17 cellular contexts compared by ENCODE assay signal in the genomic region with DNA sequence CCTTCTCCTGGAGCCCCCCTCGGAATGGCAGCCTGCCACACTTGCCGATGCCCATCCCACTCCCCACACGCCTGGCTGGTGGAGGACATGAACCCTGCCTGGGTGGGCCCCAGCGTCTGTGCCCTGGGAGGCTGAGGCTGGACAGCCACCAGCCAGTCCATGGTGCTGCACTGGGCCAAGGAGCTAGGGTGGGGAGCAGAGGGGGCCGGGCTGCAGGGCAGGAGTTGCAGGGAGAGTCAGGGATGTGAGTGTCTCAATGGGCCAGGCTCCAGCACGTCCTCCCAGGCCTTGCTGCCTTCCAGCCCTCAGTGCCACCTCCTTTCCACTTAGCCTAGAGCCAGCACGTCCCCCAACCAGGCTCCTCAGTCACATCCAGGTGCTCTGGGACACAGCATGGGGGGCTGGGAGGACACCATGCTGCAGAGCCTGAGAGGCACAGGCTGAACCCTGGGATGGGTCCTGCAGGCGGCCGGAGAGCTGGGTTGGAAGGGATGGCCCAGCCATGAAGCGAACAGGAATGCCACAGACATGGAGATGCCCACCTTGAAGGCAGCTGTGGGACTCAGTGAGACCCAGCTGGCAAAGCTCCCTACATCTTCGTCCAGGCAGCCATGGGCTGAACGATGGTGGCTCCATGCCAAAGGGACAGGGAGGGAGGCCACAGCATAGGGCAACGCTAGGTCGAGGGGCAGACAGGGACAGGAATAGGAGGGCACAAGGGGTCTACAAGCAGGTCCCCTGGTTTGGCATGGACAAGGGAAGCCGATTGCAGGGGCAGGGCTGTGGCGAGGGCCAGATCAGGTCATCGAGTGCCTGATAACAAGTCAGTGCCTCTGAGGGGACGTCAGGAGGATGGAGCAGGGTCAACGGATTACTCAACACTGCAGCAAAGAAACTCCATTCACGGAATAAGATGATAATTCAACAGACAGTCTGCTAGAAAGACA. TPM values are rescaled to one million over a fixed set of nuclear protein-coding genes. Genes with fewer than 3 reads are reported as not detected.
DNase-seq lines count a peak whose midpoint lies in the region; ATAC-seq, FAIRE-seq and TF ChIP-seq lines count a peak whose summit lies in the region.
"Had no signal": no experiment of that assay in that cellular context is flagged by ENCODE, and none has a peak within 500 bp of the region (broad histone marks: within the 10 kb centered on the region; RNA-seq: fewer than 3 reads in every experiment).

No MANE protein-coding gene starts in this region.

- no peaks in the 10 kb centered on the region for H3K36me3 Mint-ChIP-seq in activated T-cell treated with anti-CD3 and anti-CD28 coated beads, Interleukin-2, amount 50 U/mL, for 4 hours (ENCODE audit: insufficient read depth)
- no peaks in the 10 kb centered on the region for H3K36me3 Mint-ChIP-seq in T-helper 17 cell (ENCODE audit: low read depth)

- WGBS in suprapubic skin: 75% methylated on average over 13 of the region's 20 CpGs

- H3K4me3 Mint-ChIP-seq in activated T-cell treated with anti-CD3 and anti-CD28 coated beads, Interleukin-2, amount 50 U/mL, for 4 hours: no peak overlapping the region
- H3K4me3 Mint-ChIP-seq in T-helper 17 cell: no peak overlapping the region

- no peak for TF ChIP-seq CTCF in kidney (IDR thresholded peaks at IDR 0.05; ENCODE audit: borderline replicate concordance, extremely low read depth, insufficient read depth)
- no peak for TF ChIP-seq CTCF in suprapubic skin (IDR thresholded peaks at IDR 0.05)

- intact Hi-C loops in kidney (cut with DNase I): no loop called here

- H3K27me3 Mint-ChIP-seq in activated T-cell treated with anti-CD3 and anti-CD28 coated beads, Interleukin-2, amount 50 U/mL, for 4 hours (ENCODE audit: low read depth): no peaks in the 10 kb centered on the region
- H3K27me3 Mint-ChIP-seq in T-helper 17 cell: no peaks in the 10 kb centered on the region
- H3K27me3 Mint-ChIP-seq: activated naive CD8-positive, alpha-beta T cell had no signal

- H3K4me1 ChIP-seq in kidney (ENCODE audit: control insufficient read depth in 1 of 2, insufficient read depth in 1 of 2, low read depth in 1 of 2, low read length in 2 of 2) (peaks cover 0 to 6% of the 10 kb centered on the region in 2 donors), suprapubic skin (peaks cover 6% of the 10 kb centered on the region)

- H3K27ac ChIP-seq in kidney (ENCODE audit: low read depth in 2 of 2, low read length in 2 of 2) (no peak overlapping the region), suprapubic skin (no peak overlapping the region)
- H3K27ac ChIP-seq: neutrophil had no signal

- peak overlapping the region; percentile 95 for H3K27ac Mint-ChIP-seq in T-helper 17 cell

- no peak for FAIRE-seq in kidney (lab: Jason Lieb, UNC)
- FAIRE-seq: small intestine had no signal

- H3K4me3 ChIP-seq in kidney (ENCODE audit: low read length in 2 of 2): no peak overlapping the region
- H3K4me3 ChIP-seq in suprapubic skin: no peak overlapping the region

- H3K9me3 ChIP-seq in T-helper 17 cell (ENCODE audit: control insufficient read depth, low read length, poor library complexity, severe bottlenecking) (no peaks in the 10 kb centered on the region), kidney (ENCODE audit: control insufficient read depth in 1 of 2, low read length in 2 of 2) (no peaks in the 10 kb centered on the region), suprapubic skin (no peaks in the 10 kb centered on the region)
- H3K9me3 ChIP-seq: neutrophil had no signal

- no peak overlapping the region for H3K9ac ChIP-seq in kidney (ENCODE audit: low read length in 2 of 2)

- H3K4me1 Mint-ChIP-seq in activated T-cell treated with anti-CD3 and anti-CD28 coated beads, Interleukin-2, amount 50 U/mL, for 4 hours (ENCODE audit: low read depth): peaks cover 43% of the 10 kb centered on the region
- peaks cover 22% of the 10 kb centered on the region for H3K4me1 Mint-ChIP-seq in T-helper 17 cell

- H3K36me3 ChIP-seq in kidney (ENCODE audit: control insufficient read depth in 1 of 2, insufficient read depth in 2 of 2, low read length in 2 of 2) (no peaks in the 10 kb centered on the region), suprapubic skin (no peaks in the 10 kb centered on the region)
- H3K36me3 ChIP-seq: neutrophil had no signal

- DNase-seq in activated T-cell treated with anti-CD3 and anti-CD28 coated beads, Interleukin-2, amount 50 U/mL, for 1 hour: peak; percentile 21
- DNase-seq in activated T-cell treated with anti-CD3 and anti-CD28 coated beads, Interleukin-2, amount 50 U/mL, for 4 hours: no peak
- DNase-seq in T-helper 17 cell (no peak), kidney (peak; percentile 72), suprapubic skin (ENCODE audit: low spot score in 2 of 2) (peak; percentile 66 to 70), NCI-H226 (no peak), NCI-H146 (lab: John Stamatoyannopoulos, UW) (no peak)
- DNase-seq: cerebellar nuclear complex, erythroblast, hippocampal formation, NCI-H1417 treated with DMSO at 0.1 percent for 48 hours, PC-3 had no signal

- no peaks in the 10 kb centered on the region for H3K27me3 ChIP-seq in suprapubic skin

- no peak for TF ChIP-seq POLR2A in suprapubic skin (IDR thresholded peaks at IDR 0.05)

- ATAC-seq in activated T-cell treated with anti-CD3 and anti-CD28 coated beads, Interleukin-2, amount 50 U/mL, for 4 hours: no peak
- ATAC-seq in T-helper 17 cell: no peak
- ATAC-seq in GM18519 (IDR thresholded peaks at IDR 0.05; ENCODE audit: low FRiP score, unreplicated experiment): no peak
- ATAC-seq: PC-3 had no signal

- no peaks in the 10 kb centered on the region for H3K9me3 Mint-ChIP-seq in activated T-cell treated with anti-CD3 and anti-CD28 coated beads, Interleukin-2, amount 50 U/mL, for 4 hours
- H3K9me3 Mint-ChIP-seq: T-helper 2 cell treated with Interferon-gamma antibody and Interleukin-4, amounts not matched to agents 5 μg/mL and 100 μg/mL, for 36 hours had no signal

- TF ChIP-seq EP300 in suprapubic skin (IDR thresholded peaks at IDR 0.05): no peak

RNA-seq across cellular contexts. Expression of a gene that starts 30.1 kb away (rescaled TPM):
- total RNA-seq in activated T-cell treated with anti-CD3 and anti-CD28 coated beads, Interleukin-2, amount 50 U/mL, for 4 hours: 1 to 10 TPM; 5.1 to 6.3 (median 5.4) TPM
- total RNA-seq in T-helper 17 cell: 100 to 1,000 TPM in 1 of 2 donors, 10 to 100 TPM in 1; 81.4 to 100 TPM
- 84.8 TPM for total RNA-seq in kidney
- polyA plus RNA-seq in kidney (ENCODE audit: insufficient read depth, low read depth, low replicate concordance): 49.8 TPM
- total RNA-seq in suprapubic skin: 10 to 100 TPM; 52.8 to 76.8 (median 63.3) TPM

RNA-seq across cellular contexts. Expression of a gene that starts 50.1 kb away (rescaled TPM):
- total RNA-seq in activated T-cell treated with anti-CD3 and anti-CD28 coated beads, Interleukin-2, amount 50 U/mL, for 4 hours: 10 to 100 TPM; 20.6 to 24.1 (median 22.5) TPM
- total RNA-seq in T-helper 17 cell (10 to 100 TPM; 78.5 to 94.5 TPM), kidney (12.1 TPM), suprapubic skin (10 to 100 TPM in 3 of 4 donors, 1 to 10 TPM in 1; 7.6 to 17.9 (median 11.8) TPM)
- polyA plus RNA-seq in kidney (ENCODE audit: insufficient read depth, low read depth, low replicate concordance): 4.1 TPM

RNA-seq across cellular contexts. Expression of a gene that starts 50.1 kb away (rescaled TPM):
- 1 to 10 TPM in 1 of 3 donors, under 1 TPM in 2; 0.61 to 2.3 (median 0.90) TPM for total RNA-seq in activated T-cell treated with anti-CD3 and anti-CD28 coated beads, Interleukin-2, amount 50 U/mL, for 4 hours
- total RNA-seq in T-helper 17 cell (1 to 10 TPM; 2.8 to 3.9 TPM), kidney (3.8 TPM), suprapubic skin (1 to 10 TPM in 2 of 4 donors, under 1 TPM in 2; 0.91 to 8.0 (median 1.2) TPM)
- 1.3 TPM for polyA plus RNA-seq in kidney (ENCODE audit: insufficient read depth, low read depth, low replicate concordance)

Comparison
In these comparisons a context has a peak if more than half of its experiments do, and no peak if none do; other contexts are left out.
1. DNase-seq: peak in activated T-cell treated with anti-CD3 and anti-CD28 coated beads, Interleukin-2, amount 50 U/mL, for 1 hour (single experiment), kidney (single experiment) and suprapubic skin (2 of 2); none in activated T-cell treated with anti-CD3 and anti-CD28 coated beads, Interleukin-2, amount 50 U/mL, for 4 hours (single experiment), T-helper 17 cell (0 of 3), NCI-H226 (single experiment) and NCI-H146 (single experiment).
2. RNA of a gene that starts 30.1 kb away (total RNA-seq): 81.4 to 100 TPM in T-helper 17 cell, 84.8 TPM in kidney (single experiment) and 52.8 to 76.8 TPM in suprapubic skin; 5.1 to 6.3 TPM in activated T-cell treated with anti-CD3 and anti-CD28 coated beads, Interleukin-2, amount 50 U/mL, for 4 hours; every median in the first group is over 4 times any median in the second.